Comparison of ENCODE assay signal across 25 cellular contexts in the genomic region with DNA sequence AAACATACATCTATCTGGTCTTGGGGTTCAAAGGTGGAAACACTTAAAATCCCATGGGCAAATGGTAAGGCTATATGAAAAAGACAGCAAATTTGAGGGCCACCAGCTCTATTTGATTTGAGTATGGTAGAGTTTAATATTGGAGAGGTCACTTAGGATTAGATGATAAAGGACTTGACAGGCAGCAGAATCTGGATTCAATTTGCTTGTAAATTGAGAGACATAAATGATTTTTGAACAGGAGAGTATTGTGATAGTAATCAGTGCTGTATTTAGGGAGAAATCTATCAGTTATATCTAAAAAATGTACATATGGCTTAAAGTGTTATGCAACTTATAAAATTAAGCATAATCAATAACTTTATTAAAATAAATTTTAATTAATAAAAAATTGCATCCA.
"Had no signal": no experiment of that assay in that cellular context is flagged by ENCODE, and none has a peak within 500 bp of the region (broad histone marks: within the 10 kb centered on the region; RNA-seq: fewer than 3 reads in every experiment).

No MANE protein-coding gene starts in this region.

- H3K27ac ChIP-seq: ovary, parathyroid adenoma, psoas muscle, right lobe of liver, sigmoid colon, stomach, thoracic aorta, thyroid gland, transverse colon, upper lobe of right lung, uterus had no signal

- H3K9me3 ChIP-seq: ovary, psoas muscle, right lobe of liver, sigmoid colon, stomach, thoracic aorta, thyroid gland, transverse colon, upper lobe of right lung, uterus had no signal

- DNase-seq: naive thymus-derived CD8-positive, alpha-beta T cell; nephron progenitor cell; occipital lobe; ovary; posterior cingulate gyrus; psoas muscle; right cardiac atrium; right lobe of liver; sigmoid colon; small intestine; stimulated activated CD4-positive, alpha-beta T cell treated with anti-CD3 and anti-CD28 coated beads, Interleukin-15, amount 100 ng/mL, for 24 hours; stimulated activated CD4-positive, alpha-beta T cell treated with anti-CD3 and anti-CD28 coated beads, Interleukin-2, amount 100 ng/mL, for 24 hours; stimulated activated CD4-positive, alpha-beta T cell treated with anti-CD3 and anti-CD28 coated beads, Interleukin-2, amount 100 ng/mL, for 48 hours; stimulated activated CD4-positive, alpha-beta T cell treated with anti-CD3 and anti-CD28 coated beads, Interleukin-4, amount 100 ng/mL, for 24 hours; stimulated activated naive B cell treated with anti-CD40 and anti-IgM and Interleukin-4, amounts not matched to agents 10 μg/mL and 1 μg/mL and 100 μg/mL, for 72 hours; stimulated activated naive CD4-positive, alpha-beta T cell treated with Interleukin-2 at 50 U/mL for 16 hours; stomach; thyroid gland; transverse colon; upper lobe of right lung; uterus had no signal

- H3K36me3 ChIP-seq: ovary, right lobe of liver, sigmoid colon, stomach, thoracic aorta, thyroid gland, transverse colon, upper lobe of right lung, uterus had no signal

- H3K4me1 ChIP-seq: parathyroid adenoma, psoas muscle, right lobe of liver, upper lobe of right lung, uterus had no signal

- ATAC-seq: naive thymus-derived CD8-positive, alpha-beta T cell; natural killer cell treated with Interleukin-12 subunit alpha and Interleukin-12 subunit beta and Interleukin-15 and Interleukin-18, amount 100 ng/mL, for 72 hours; psoas muscle; right cardiac atrium; right lobe of liver; stimulated activated effector memory CD8-positive, alpha-beta T cell treated with anti-CD3 and anti-CD28 coated beads, Interleukin-12 subunit alpha, Interleukin-12 subunit beta, amount 100 ng/mL, for 72 hours; stimulated activated naive B cell treated with anti-CD40 and anti-IgM and Interleukin-4, amounts not matched to agents 10 μg/mL and 1 μg/mL and 100 μg/mL, for 72 hours; upper lobe of right lung had no signal

- H3K9ac ChIP-seq: parathyroid adenoma had no signal

- H2AFZ ChIP-seq: parathyroid adenoma had no signal

- H3K27me3 ChIP-seq: ovary, right lobe of liver, sigmoid colon, stomach, thyroid gland, transverse colon, upper lobe of right lung, uterus had no signal

- H3K79me2 ChIP-seq: parathyroid adenoma had no signal

- H3K4me3 ChIP-seq: ovary, psoas muscle, right lobe of liver, sigmoid colon, stomach, thoracic aorta, thyroid gland, transverse colon, upper lobe of right lung, uterus had no signal
